Comparison of ENCODE assay signal across 9 cellular contexts in genomic region chr20:5074050-5074674, GRCh38. TPM values are rescaled to one million over a fixed set of nuclear protein-coding genes. Genes with fewer than 3 reads are reported as not detected.
A peak's percentile ranks its signal among the peaks of the same experiment; 100 is the strongest.
DNase-seq lines count a peak whose midpoint lies in the region; ATAC-seq and TF ChIP-seq lines count a peak whose summit lies in the region.
"Had no signal": no experiment of that assay in that cellular context is flagged by ENCODE, and none has a peak within 500 bp of the region (broad histone marks: within the 10 kb centered on the region; RNA-seq: fewer than 3 reads in every experiment).

No MANE protein-coding gene starts in this region.

- H3K27ac ChIP-seq in esophagus muscularis mucosa (replicated peaks in 1 of 4) (peak overlapping the region in 3 of 4 donors; percentile 32 to 53 (median 40)), tibial artery (peak overlapping the region; percentile 56 to 77)

- no peak for DNase-seq in activated CD8-positive, alpha-beta memory T cell treated with anti-CD3 and anti-CD28 coated beads, Interleukin-2, amount 10 ng/mL, durations not matched to agents 7 days and 5 days
- DNase-seq in activated CD8-positive, alpha-beta memory T cell treated with anti-CD3 and anti-CD28 coated beads for 24 hours = no peak
- no peak for DNase-seq in T-helper 2 cell treated with Interferon-gamma antibody and Interleukin-4, amounts not matched to agents 5 μg/mL and 100 μg/mL, for 36 hours (ENCODE audit: low spot score)
- DNase-seq in esophagus muscularis mucosa (ENCODE audit: extremely low spot score) = no peak
- no peak for DNase-seq in tibial artery
- no peak for DNase-seq in pons (ENCODE audit: low spot score)
- DNase-seq in left colon = no peak
- no peak for DNase-seq in hypothalamus (lab: John Stamatoyannopoulos, UW)
- DNase-seq: NCI-H526 had no signal

- CTCF ChIA-PET in activated CD8-positive, alpha-beta memory T cell treated with anti-CD3 and anti-CD28 coated beads, Interleukin-2, amount 10 ng/mL, durations not matched to agents 7 days and 5 days (lab: Charles Lee) = interaction anchor here (1.0 to 1.9 kb wide), 6 partner anchors 11 to 37 kb away, joined by 3 to 6 read pairs (median 4); no protein-coding TSS in a partner anchor

- H3K36me3 ChIP-seq in esophagus muscularis mucosa (no peaks in the 10 kb centered on the region), tibial artery (no peaks in the 10 kb centered on the region)

- H3K9me3 ChIP-seq in esophagus muscularis mucosa (no peaks in the 10 kb centered on the region), tibial artery (no peaks in the 10 kb centered on the region)

- H3K27me3 ChIP-seq in esophagus muscularis mucosa (no peaks in the 10 kb centered on the region), tibial artery (no peaks in the 10 kb centered on the region)

- no peak for ATAC-seq in activated CD8-positive, alpha-beta memory T cell treated with anti-CD3 and anti-CD28 coated beads, Interleukin-2, amount 10 ng/mL, durations not matched to agents 7 days and 5 days
- no peak for ATAC-seq in left colon

- H3K4me1 ChIP-seq in esophagus muscularis mucosa = peaks cover 14 to 22% (median 18%) of the 10 kb centered on the region in 4 donors
- H3K4me1 ChIP-seq in tibial artery = peaks cover 0 to 20% (median 11%) of the 10 kb centered on the region in 4 donors

- no peak for TF ChIP-seq POLR2A in esophagus muscularis mucosa (IDR thresholded peaks at IDR 0.05; ENCODE audit: low read depth)

- no peaks in the 10 kb centered on the region for H3K9me3 Mint-ChIP-seq in activated CD8-positive, alpha-beta memory T cell treated with anti-CD3 and anti-CD28 coated beads, Interleukin-2, amount 10 ng/mL, durations not matched to agents 7 days and 5 days (ENCODE audit: low read depth)
- no peaks in the 10 kb centered on the region for H3K9me3 Mint-ChIP-seq in T-helper 2 cell treated with Interferon-gamma antibody and Interleukin-4, amounts not matched to agents 5 μg/mL and 100 μg/mL, for 36 hours

- no peak for TF ChIP-seq EP300 in esophagus muscularis mucosa (IDR thresholded peaks at IDR 0.05)

- no peak overlapping the region for H3K4me3 Mint-ChIP-seq in activated CD8-positive, alpha-beta memory T cell treated with anti-CD3 and anti-CD28 coated beads, Interleukin-2, amount 10 ng/mL, durations not matched to agents 7 days and 5 days
- H3K4me3 Mint-ChIP-seq in T-helper 2 cell treated with Interferon-gamma antibody and Interleukin-4, amounts not matched to agents 5 μg/mL and 100 μg/mL, for 36 hours = no peak overlapping the region

- H3K27ac Mint-ChIP-seq in activated CD8-positive, alpha-beta memory T cell treated with anti-CD3 and anti-CD28 coated beads, Interleukin-2, amount 10 ng/mL, durations not matched to agents 7 days and 5 days = peak overlapping the region; percentile 76
- H3K27ac Mint-ChIP-seq in T-helper 2 cell treated with Interferon-gamma antibody and Interleukin-4, amounts not matched to agents 5 μg/mL and 100 μg/mL, for 36 hours = peak overlapping the region; percentile 55

- 79% methylated on average over 4 of the region's 4 CpGs for WGBS in esophagus muscularis mucosa

- H3K4me1 Mint-ChIP-seq in activated CD8-positive, alpha-beta memory T cell treated with anti-CD3 and anti-CD28 coated beads, Interleukin-2, amount 10 ng/mL, durations not matched to agents 7 days and 5 days = peaks cover 39% of the 10 kb centered on the region
- H3K4me1 Mint-ChIP-seq in T-helper 2 cell treated with Interferon-gamma antibody and Interleukin-4, amounts not matched to agents 5 μg/mL and 100 μg/mL, for 36 hours (ENCODE audit: low read depth) = peaks cover 44% of the 10 kb centered on the region

- TF ChIP-seq CTCF in esophagus muscularis mucosa (IDR thresholded peaks at IDR 0.05) (no peak), tibial artery (IDR thresholded peaks at IDR 0.05) (no peak)

- no peaks in the 10 kb centered on the region for H3K27me3 Mint-ChIP-seq in activated CD8-positive, alpha-beta memory T cell treated with anti-CD3 and anti-CD28 coated beads, Interleukin-2, amount 10 ng/mL, durations not matched to agents 7 days and 5 days
- no peaks in the 10 kb centered on the region for H3K27me3 Mint-ChIP-seq in T-helper 2 cell treated with Interferon-gamma antibody and Interleukin-4, amounts not matched to agents 5 μg/mL and 100 μg/mL, for 36 hours (ENCODE audit: low read depth)

- H3K36me3 Mint-ChIP-seq in activated CD8-positive, alpha-beta memory T cell treated with anti-CD3 and anti-CD28 coated beads, Interleukin-2, amount 10 ng/mL, durations not matched to agents 7 days and 5 days = no peaks in the 10 kb centered on the region
- no peaks in the 10 kb centered on the region for H3K36me3 Mint-ChIP-seq in T-helper 2 cell treated with Interferon-gamma antibody and Interleukin-4, amounts not matched to agents 5 μg/mL and 100 μg/mL, for 36 hours (ENCODE audit: low read depth)

- no peak overlapping the region for H3K4me3 ChIP-seq in esophagus muscularis mucosa
- no peak overlapping the region for H3K4me3 ChIP-seq in tibial artery

- intact Hi-C loops in esophagus muscularis mucosa (cut with DNase I) = no loop called here
- intact Hi-C loops in tibial artery (cut with DNase I; ENCODE audit: low total_unique reads) = no loop called here
- intact Hi-C loops in left colon (cut with DNase I, micrococcal nuclease) = no loop called here

RNA-seq across cellular contexts. Expression of gene TMEM230, which starts 38.7 kb away (rescaled TPM):
- 10 to 100 TPM; 57.0 to 82.4 TPM for total RNA-seq in activated CD8-positive, alpha-beta memory T cell treated with anti-CD3 and anti-CD28 coated beads, Interleukin-2, amount 10 ng/mL, durations not matched to agents 7 days and 5 days
- 100 to 1,000 TPM in 3 of 4 donors, 10 to 100 TPM in 1; 85.8 to 118 (median 107) TPM for total RNA-seq in esophagus muscularis mucosa
- total RNA-seq in left colon = 10 to 100 TPM; 64.3 to 81.4 TPM

RNA-seq across cellular contexts. Expression of gene PCNA, which starts 45.6 kb away (rescaled TPM):
- 100 to 1,000 TPM; 548 to 587 TPM for total RNA-seq in activated CD8-positive, alpha-beta memory T cell treated with anti-CD3 and anti-CD28 coated beads, Interleukin-2, amount 10 ng/mL, durations not matched to agents 7 days and 5 days
- total RNA-seq in esophagus muscularis mucosa (10 to 100 TPM; 25.0 to 37.8 (median 35.9) TPM), left colon (10 to 100 TPM; 47.9 to 61.5 TPM)

RNA-seq across cellular contexts. Expression of gene CDS2, which starts 52.6 kb away (rescaled TPM):
- 10 to 100 TPM; 62.2 to 63.5 TPM for total RNA-seq in activated CD8-positive, alpha-beta memory T cell treated with anti-CD3 and anti-CD28 coated beads, Interleukin-2, amount 10 ng/mL, durations not matched to agents 7 days and 5 days
- 10 to 100 TPM; 54.8 to 83.1 (median 69.7) TPM for total RNA-seq in esophagus muscularis mucosa
- total RNA-seq in left colon = 10 to 100 TPM; 33.4 to 42.6 TPM

Comparison
In these comparisons a context has a peak if more than half of its experiments do, and no peak if none do; other contexts are left out.
1. RNA of gene PCNA, which starts 45.6 kb away (total RNA-seq): 548 to 587 TPM in activated CD8-positive, alpha-beta memory T cell treated with anti-CD3 and anti-CD28 coated beads, Interleukin-2, amount 10 ng/mL, durations not matched to agents 7 days and 5 days; 47.9 to 61.5 TPM in left colon and 25.0 to 37.8 TPM in esophagus muscularis mucosa; every median in the first group is over 4 times any median in the second.